In the genomic region with DNA sequence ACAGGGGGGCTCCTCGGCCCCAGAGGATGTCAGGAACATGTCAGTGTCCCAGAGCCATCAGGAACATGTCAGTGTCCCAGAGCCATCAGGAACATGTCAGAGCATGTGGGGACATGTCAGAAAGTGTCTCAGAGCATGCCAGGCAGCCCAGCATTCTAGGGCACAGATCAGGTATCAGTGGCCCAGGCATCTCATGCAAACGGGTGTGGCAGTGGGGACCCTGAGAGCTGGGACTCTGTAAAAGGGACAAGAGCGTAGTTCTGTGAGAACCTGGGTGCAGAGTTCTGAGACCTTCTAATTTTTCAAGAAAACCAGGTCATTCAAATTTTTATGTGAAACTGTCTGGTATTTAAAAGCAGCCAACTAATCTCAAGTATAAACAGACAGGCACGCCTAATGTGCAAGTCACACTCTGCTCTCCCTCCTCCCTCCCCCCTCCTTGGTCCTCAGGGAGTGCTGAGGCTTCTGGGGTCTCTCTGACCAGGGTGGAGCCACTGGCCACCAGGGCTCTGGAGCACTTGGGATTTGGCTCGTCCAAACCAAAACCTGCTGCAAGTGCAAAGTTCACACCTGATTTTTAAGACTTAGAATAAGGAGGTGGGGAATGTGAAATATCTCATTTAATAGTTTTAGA, we compare ENCODE assay signal across 26 cellular contexts.
DNase-seq lines count a peak whose midpoint lies in the region; ATAC-seq, FAIRE-seq and TF ChIP-seq lines count a peak whose summit lies in the region.
"Had no signal": no experiment of that assay in that cellular context is flagged by ENCODE, and none has a peak within 500 bp of the region (broad histone marks: within the 10 kb centered on the region; RNA-seq: fewer than 3 reads in every experiment).

No MANE protein-coding gene starts in this region.

- no peak for ATAC-seq in HG02759 (IDR thresholded peaks at IDR 0.05; ENCODE audit: unreplicated experiment)
- ATAC-seq: activated CD4-positive, CD25-positive, alpha-beta regulatory T cell treated with anti-CD3 and anti-CD28 coated beads, Interleukin-2, amount 50 U/mL, for 24 hours; gastrocnemius medialis; mucosa of descending colon; psoas muscle had no signal

- H3K4me2 ChIP-seq in smooth muscle cell, result peak overlapping the region; percentile 39

- peak overlapping the region; percentile 11 for H3K27ac ChIP-seq in smooth muscle cell (ENCODE audit: low read depth)
- no peak overlapping the region for H3K27ac ChIP-seq in brain microvascular endothelial cell
- H3K27ac ChIP-seq: esophagus muscularis mucosa, gastrocnemius medialis, psoas muscle, transverse colon had no signal

- no peaks in the 10 kb centered on the region for H3K27me3 ChIP-seq in bronchial epithelial cell (ENCODE audit: control insufficient read depth, insufficient read depth, low read length)
- no peaks in the 10 kb centered on the region for H3K27me3 ChIP-seq in smooth muscle cell (ENCODE audit: low read depth)
- H3K27me3 ChIP-seq in brain microvascular endothelial cell (replicated peaks), result no peaks in the 10 kb centered on the region
- H3K27me3 ChIP-seq: transverse colon had no signal

- H3K9me3 ChIP-seq in smooth muscle cell (replicated peaks; ENCODE audit: low read depth), result no peaks in the 10 kb centered on the region
- H3K9me3 ChIP-seq: BE2C, esophagus muscularis mucosa, gastrocnemius medialis, mucosa of descending colon, transverse colon had no signal

- peak; percentile 32 for FAIRE-seq in bronchial epithelial cell (lab: Jason Lieb, UNC)
- FAIRE-seq: astrocyte, D721Med, islet of Langerhans had no signal

- in situ Hi-C loops in KBM-7 (cut with MboI; ENCODE audit: low pct_unique_long_range_greater_than_20kb, low sequenced_read_pairs) (loop anchor here (25.0 kb wide), 1 partner anchor 176 kb away; no protein-coding TSS in a partner anchor), brain microvascular endothelial cell (cut with HindIII; ENCODE audit: low pct_ligation_motif_present, low sequenced_read_pairs) (no loop called here)

- no peak overlapping the region for H2AFZ ChIP-seq in smooth muscle cell (ENCODE audit: low read depth)

- H3K36me3 ChIP-seq in bronchial epithelial cell (ENCODE audit: control insufficient read depth, insufficient read depth, low read length) (no peaks in the 10 kb centered on the region), smooth muscle cell (ENCODE audit: low read depth) (no peaks in the 10 kb centered on the region), brain microvascular endothelial cell (replicated peaks) (no peaks in the 10 kb centered on the region)
- H3K36me3 ChIP-seq: BE2C, esophagus muscularis mucosa, gastrocnemius medialis, transverse colon had no signal

- no peaks in the 10 kb centered on the region for H4K20me1 ChIP-seq in smooth muscle cell (ENCODE audit: low read depth)

- H3K4me3 ChIP-seq in bronchial epithelial cell (ENCODE audit: low read depth, low read length) (no peak overlapping the region), smooth muscle cell (no peak overlapping the region), brain microvascular endothelial cell (ENCODE audit: low read depth, low read length) (no peak overlapping the region)
- H3K4me3 ChIP-seq: esophagus muscularis mucosa, gastrocnemius medialis, mucosa of descending colon, psoas muscle, transverse colon had no signal

- WGBS in smooth muscle cell (ENCODE audit: low lambda C conversion rate), result 64% methylated on average over 5 of the region's 5 CpGs

- H3K4me1 ChIP-seq in smooth muscle cell (ENCODE audit: low read depth), result no peaks in the 10 kb centered on the region
- H3K4me1 ChIP-seq: BE2C, esophagus muscularis mucosa, gastrocnemius medialis, psoas muscle, transverse colon had no signal

- TF ChIP-seq CTCF in bronchial epithelial cell (IDR thresholded peaks at IDR 0.05; ENCODE audit: insufficient read depth, low read length, severe bottlenecking), result no peak
- TF ChIP-seq CTCF in smooth muscle cell (IDR thresholded peaks at IDR 0.05; ENCODE audit: borderline replicate concordance, insufficient read depth, poor library complexity, severe bottlenecking), result no peak
- TF ChIP-seq CTCF in brain microvascular endothelial cell (IDR thresholded peaks at IDR 0.05; ENCODE audit: low read depth, low read length, missing control alignments), result no peak

- DNase-seq in NCI-H2171 treated with DMSO at 0.1 percent for 48 hours (lab: John Stamatoyannopoulos, UW), result peak; percentile 2
- DNase-seq in NCI-H2171 (lab: John Stamatoyannopoulos, UW), result no peak
- DNase-seq in KBM-7, result peak; percentile 45
- DNase-seq in bronchial epithelial cell (ENCODE audit: low read depth), result peak; percentile 17
- no peak for DNase-seq in smooth muscle cell (lab: John Stamatoyannopoulos, UW; ENCODE audit: unreplicated experiment)
- no peak for DNase-seq in brain microvascular endothelial cell
- DNase-seq in SW 1271 (lab: John Stamatoyannopoulos, UW), result no peak
- DNase-seq: 8988T; activated naive CD8-positive, alpha-beta T cell treated with anti-CD3 and anti-CD28 coated beads for 36 hours; BE2C; effector CD8-positive, alpha-beta T cell; gastrocnemius medialis; hypothalamus; NCI-H187 treated with DMSO at 0.1 percent for 48 hours; NCI-H446; psoas muscle; stimulated activated CD4-positive, alpha-beta T cell treated with anti-CD3 and anti-CD28 coated beads, Interleukin-2, amount 100 ng/mL, for 24 hours; stimulated activated naive CD4-positive, alpha-beta T cell treated with Interleukin-2 at 50 U/mL for 16 hours; transverse colon had no signal

- H3K79me2 ChIP-seq in smooth muscle cell (ENCODE audit: low read depth), result no peaks in the 10 kb centered on the region

- H3F3A ChIP-seq in smooth muscle cell (ENCODE audit: low read depth), result no peaks in the 10 kb centered on the region

- H3K9ac ChIP-seq in smooth muscle cell (ENCODE audit: low read depth), result no peak overlapping the region

Comparison
In these comparisons a context has a peak if more than half of its experiments do, and no peak if none do; other contexts are left out.
1. DNase-seq: peak in NCI-H2171 treated with DMSO at 0.1 percent for 48 hours (single experiment), KBM-7 (single experiment) and bronchial epithelial cell (single experiment); none in NCI-H2171 (single experiment), smooth muscle cell (single experiment), brain microvascular endothelial cell (single experiment) and SW 1271 (0 of 2).